In the genomic region with DNA sequence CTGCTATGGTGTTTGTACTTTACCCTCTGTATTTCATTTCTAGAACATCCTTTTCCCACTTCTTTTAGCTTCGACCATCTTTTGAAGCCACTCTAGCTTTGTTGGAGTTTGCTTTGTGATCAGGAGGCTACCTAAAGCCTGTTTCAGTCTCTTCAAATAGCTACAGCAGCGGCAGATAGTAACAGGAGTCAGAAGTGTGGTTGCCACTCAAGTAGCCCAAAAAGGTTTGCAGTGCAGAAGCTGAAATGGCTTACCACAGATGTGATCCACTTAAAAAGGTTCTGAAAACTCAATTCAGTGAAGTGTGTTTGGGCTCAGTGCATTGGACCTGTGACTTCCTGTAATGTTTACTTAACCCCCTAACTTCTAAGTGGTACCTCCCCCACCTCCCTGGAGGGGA, we compare ENCODE assay signal across 1 cellular context.
TF ChIP-seq lines count a peak whose summit lies in the region.

No MANE protein-coding gene starts in this region.

TF ChIP-seq in IMR-90, 13 proteins besides CTCF, POLR2A, EP300 and RAD21 (continued from another document):
- no peak for TF ChIP-seq RFX5 (IDR thresholded peaks at IDR 0.05; ENCODE audit: low read depth, low read length)
- TF ChIP-seq MXI1 (IDR thresholded peaks at IDR 0.05; ENCODE audit: borderline replicate concordance, low read depth, low read length) = no peak
- no peak for TF ChIP-seq SMC3 (IDR thresholded peaks at IDR 0.05; ENCODE audit: low read depth, low read length)
- no peak for TF ChIP-seq RCOR1 (IDR thresholded peaks at IDR 0.05; ENCODE audit: insufficient replicate concordance, low read length)
- TF ChIP-seq MAFK (IDR thresholded peaks at IDR 0.05; ENCODE audit: low read depth, low read length) = no peak
